Comparison of ENCODE assay signal across 8 cellular contexts in the genomic region with DNA sequence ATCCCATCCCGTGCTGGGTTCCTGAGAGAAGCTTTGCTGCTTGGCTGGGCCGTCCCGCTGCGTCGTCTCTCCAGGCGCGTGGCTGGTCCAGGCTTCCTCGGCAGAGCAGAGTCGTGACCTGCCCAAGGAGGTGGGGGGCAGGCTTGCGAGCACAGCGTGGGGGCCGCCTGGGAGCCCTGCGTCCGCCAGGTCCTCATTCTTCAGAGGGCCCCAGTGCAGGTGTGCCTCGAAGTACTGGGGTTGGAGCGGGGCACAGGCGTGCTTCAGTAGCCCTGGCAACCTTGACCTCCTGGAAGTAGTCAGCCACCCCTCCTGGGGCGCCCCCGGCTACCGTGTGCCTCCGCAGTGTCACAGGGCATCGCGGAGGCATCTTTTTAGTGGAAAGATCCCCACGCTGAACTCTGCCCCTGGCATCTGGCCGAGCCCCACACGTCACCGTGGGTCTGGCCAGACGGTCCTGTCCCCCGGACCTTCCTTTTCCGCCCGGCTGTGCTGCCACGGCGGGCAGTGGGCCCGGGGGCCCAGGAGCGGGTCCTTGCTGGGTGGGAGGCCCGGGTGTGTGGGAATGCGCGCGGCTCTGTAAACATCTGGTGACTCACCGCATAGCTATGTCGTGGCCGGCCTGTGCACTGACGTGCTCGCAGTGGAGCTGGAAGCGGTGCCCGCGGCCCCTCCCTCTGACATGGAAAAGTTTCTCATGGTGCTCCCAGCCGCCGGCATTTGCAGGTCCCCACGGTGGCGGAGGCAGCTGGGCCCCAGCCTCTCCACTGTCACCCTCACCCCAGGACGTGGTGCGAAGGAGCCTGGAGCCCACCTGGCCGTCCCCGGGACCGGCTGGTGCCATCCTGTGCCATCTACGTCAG. TPM values are rescaled to one million over a fixed set of nuclear protein-coding genes. Genes with fewer than 3 reads are reported as not detected.
DNase-seq lines count a peak whose midpoint lies in the region; ATAC-seq, FAIRE-seq and TF ChIP-seq lines count a peak whose summit lies in the region.

No MANE protein-coding gene starts in this region.

- H3K27ac Mint-ChIP-seq in WTC11, result peak overlapping the region; percentile 59

- no peaks in the 10 kb centered on the region for H3K27me3 ChIP-seq in pancreas

- peak overlapping the region; percentile 90 to 98 (median 96) for H3K27ac ChIP-seq in pancreas

- no peaks in the 10 kb centered on the region for H3K9me3 ChIP-seq in pancreas

- H3K4me3 Mint-ChIP-seq in WTC11, result no peak overlapping the region

- no peak for FAIRE-seq in pancreas (lab: Jason Lieb, UNC)

- H3K9me3 Mint-ChIP-seq in WTC11, result no peaks in the 10 kb centered on the region

- peaks cover 27 to 49% (median 37%) of the 10 kb centered on the region in 3 donors for H3K4me1 ChIP-seq in pancreas

- H3K4me1 Mint-ChIP-seq in WTC11, result peaks cover 28% of the 10 kb centered on the region

- no peaks in the 10 kb centered on the region for H3K36me3 Mint-ChIP-seq in WTC11

- WGBS in pancreas, 2 donors, result 9 to 12% methylated on average over 57 of the region's 57 CpGs

- intact Hi-C loops in head of caudate nucleus (cut with DNase I), result no loop called here
- intact Hi-C loops in pancreas (cut with DNase I), result no loop called here

- H3K27me3 Mint-ChIP-seq in WTC11 (ENCODE audit: low read depth), result no peaks in the 10 kb centered on the region

- peak; percentile 98 for DNase-seq in GM04504 (ENCODE audit: low read depth)
- peak; percentile 71 for DNase-seq in WTC11 (ENCODE audit: low spot score)
- DNase-seq in head of caudate nucleus, result peak in 40 of 42 donors; percentile 22 to 88 (median 64)
- peak; percentile 91 to 98 (median 96) for DNase-seq in pancreas
- no peak for DNase-seq in activated effector memory CD4-positive, alpha-beta T cell treated with anti-CD3 and anti-CD28 coated beads, Interleukin-2, amount 50 U/mL, for 16 hours

- ATAC-seq in WTC11 (peak; percentile 67), pancreas (peak; percentile 76 to 83 (median 80)), HG03342 (IDR thresholded peaks at IDR 0.05; ENCODE audit: unreplicated experiment) (no peak), HG03571 (IDR thresholded peaks at IDR 0.05; ENCODE audit: unreplicated experiment) (no peak), GM21423 (IDR thresholded peaks at IDR 0.05; ENCODE audit: unreplicated experiment) (no peak)

- POLR2A ChIA-PET in WTC11 (lab: Charles Lee), result no interaction called here

- TF ChIP-seq CTCF in WTC11 (IDR thresholded peaks at IDR 0.05) (no peak), pancreas (IDR thresholded peaks at IDR 0.05) (no peak)

- H3K4me3 ChIP-seq in pancreas, result peak overlapping the region in 3 of 4 donors; percentile 13 to 45 (median 44)

- H3K36me3 ChIP-seq in pancreas, result peaks cover 8 to 30% (median 17%) of the 10 kb centered on the region in 3 donors

- CTCF ChIA-PET in WTC11 (lab: Charles Lee), result interaction anchor here (0.5 to 3.0 kb wide), 4 partner anchors 19 to 112 kb away, joined by 3 to 20 read pairs (median 6); partner anchors contain the start of gene TMEM184A

TF ChIP-seq in WTC11, 78 proteins besides CTCF, POLR2A, EP300 and RAD21:
- TF ChIP-seq ZNF281 (CRISPR knock-in tag; IDR thresholded peaks at IDR 0.05) (no peak), GABPB1 (CRISPR knock-in tag; IDR thresholded peaks at IDR 0.05) (peak; percentile 17; the same call in 1 of the 2 replicates), ZNF423 (CRISPR knock-in tag; IDR thresholded peaks at IDR 0.05) (no peak), CBFB (CRISPR knock-in tag; IDR thresholded peaks at IDR 0.05; ENCODE audit: low read depth) (no peak), OVOL2 (CRISPR knock-in tag; IDR thresholded peaks at IDR 0.05; ENCODE audit: borderline replicate concordance) (no peak), USF1 (CRISPR knock-in tag; IDR thresholded peaks at IDR 0.05) (no peak)
- TF ChIP-seq, protein P1, sequence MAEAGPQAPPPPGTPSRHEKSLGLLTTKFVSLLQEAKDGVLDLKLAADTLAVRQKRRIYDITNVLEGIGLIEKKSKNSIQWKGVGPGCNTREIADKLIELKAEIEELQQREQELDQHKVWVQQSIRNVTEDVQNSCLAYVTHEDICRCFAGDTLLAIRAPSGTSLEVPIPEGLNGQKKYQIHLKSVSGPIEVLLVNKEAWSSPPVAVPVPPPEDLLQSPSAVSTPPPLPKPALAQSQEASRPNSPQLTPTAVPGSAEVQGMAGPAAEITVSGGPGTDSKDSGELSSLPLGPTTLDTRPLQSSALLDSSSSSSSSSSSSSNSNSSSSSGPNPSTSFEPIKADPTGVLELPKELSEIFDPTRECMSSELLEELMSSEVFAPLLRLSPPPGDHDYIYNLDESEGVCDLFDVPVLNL (CRISPR knock-in tag; IDR thresholded peaks at IDR 0.05; ENCODE audit: borderline replicate concordance, low read depth), result no peak
- TF ChIP-seq, protein P2, sequence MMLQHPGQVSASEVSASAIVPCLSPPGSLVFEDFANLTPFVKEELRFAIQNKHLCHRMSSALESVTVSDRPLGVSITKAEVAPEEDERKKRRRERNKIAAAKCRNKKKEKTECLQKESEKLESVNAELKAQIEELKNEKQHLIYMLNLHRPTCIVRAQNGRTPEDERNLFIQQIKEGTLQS (CRISPR knock-in tag; conservative IDR thresholded peaks at IDR 0.05), result no peak; the same call in 1 of the 2 replicates

RNA-seq across cellular contexts. Expression of gene MAFK, which starts 6.5 kb away (rescaled TPM):
- total RNA-seq in WTC11 (2021) (15.7 to 21.7 TPM (median 18.7 TPM) in 3 replicates), pancreas (10 to 100 TPM; 21.1 to 43.2 (median 23.4) TPM)
- polyA plus RNA-seq in pancreas, result 10 to 100 TPM; 42.6 to 71.2 TPM

RNA-seq across cellular contexts. Expression of gene TMEM184A, which starts 19.0 kb away (rescaled TPM):
- 1.3 to 1.4 TPM (median 1.3 TPM) in 3 replicates for total RNA-seq in WTC11 (2021)
- 10 to 100 TPM; 15.2 to 27.5 (median 21.3) TPM for total RNA-seq in pancreas
- 10 to 100 TPM; 29.0 to 58.9 TPM for polyA plus RNA-seq in pancreas

RNA-seq across cellular contexts. Expression of gene INTS1, which starts 32.8 kb away (rescaled TPM):
- total RNA-seq in WTC11 (2021) (143 to 161 TPM (median 150 TPM) in 3 replicates), pancreas (10 to 100 TPM; 45.0 to 73.2 (median 58.3) TPM)
- 100 to 1,000 TPM in 1 of 2 donors, 10 to 100 TPM in 1; 92.7 to 166 TPM for polyA plus RNA-seq in pancreas

RNA-seq across cellular contexts. Expression of gene PSMG3, which starts 32.8 kb away (rescaled TPM):
- 33.3 to 50.7 TPM (median 45.9 TPM) in 3 replicates for total RNA-seq in WTC11 (2021)
- 10 to 100 TPM in 4 of 6 donors, 1 to 10 TPM in 2; 6.7 to 12.0 (median 11.0) TPM for total RNA-seq in pancreas
- polyA plus RNA-seq in pancreas, result 10 to 100 TPM; 45.6 to 46.1 TPM

Comparison
In these comparisons a context has a peak if more than half of its experiments do, and no peak if none do; other contexts are left out.
1. ATAC-seq: peak in WTC11 (single experiment) and pancreas (4 of 4); none in HG03342 (single experiment), HG03571 (single experiment) and GM21423 (single experiment).